9 cellular contexts compared by ENCODE assay signal in the genomic region with DNA sequence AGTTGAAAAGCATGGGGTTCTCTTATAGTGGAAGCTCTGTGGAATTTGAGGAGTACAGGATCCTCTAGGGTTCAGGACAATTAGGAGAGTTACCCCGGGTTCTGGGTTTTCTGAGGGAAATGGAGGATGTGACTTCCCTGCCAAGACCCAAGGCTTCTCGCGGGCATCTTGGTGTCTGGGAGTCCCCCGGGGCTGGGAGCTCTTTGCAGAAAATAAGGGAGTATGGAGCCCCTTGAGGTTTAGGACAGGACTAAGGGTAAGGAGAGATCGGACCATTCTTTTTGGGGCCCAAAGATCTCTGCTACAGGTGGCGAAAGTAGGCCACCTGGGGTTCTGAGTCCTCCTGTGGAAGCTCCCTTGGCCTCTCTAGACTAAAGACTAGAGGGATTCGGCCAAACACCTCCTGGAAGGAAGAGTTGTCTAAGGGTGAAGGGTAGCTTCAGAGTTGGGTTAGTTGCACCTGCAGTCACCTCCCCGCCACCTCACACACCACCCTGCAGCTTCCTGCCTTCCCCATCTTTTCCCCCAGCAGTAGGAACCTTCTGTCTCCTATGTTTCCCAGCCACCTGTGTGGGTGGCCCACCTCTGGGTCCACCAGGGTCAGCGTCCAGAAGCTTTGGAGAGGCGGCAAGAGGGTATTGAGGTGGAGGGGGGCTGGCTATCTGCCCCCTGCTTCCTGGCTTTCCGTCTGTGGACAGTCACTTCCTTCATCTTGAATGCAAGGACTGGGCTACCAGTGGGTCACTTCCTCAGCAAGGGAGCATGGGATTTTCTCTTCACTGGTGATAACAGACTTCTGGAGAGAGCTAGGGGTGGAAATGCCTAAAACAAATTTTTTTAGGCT. TPM values are rescaled to one million over a fixed set of nuclear protein-coding genes. Genes with fewer than 3 reads are reported as not detected.
DNase-seq lines count a peak whose midpoint lies in the region; ATAC-seq, FAIRE-seq and TF ChIP-seq lines count a peak whose summit lies in the region.
"Had no signal": no experiment of that assay in that cellular context is flagged by ENCODE, and none has a peak within 500 bp of the region (broad histone marks: within the 10 kb centered on the region; RNA-seq: fewer than 3 reads in every experiment).

No MANE protein-coding gene starts in this region.

- no peak for DNase-seq in GM12878 (ENCODE audit: low read depth, low spot score)
- no peak for DNase-seq in stimulated activated CD4-positive, alpha-beta T cell treated with anti-CD3 and anti-CD28 coated beads, Interleukin-1b, Interleukin-23, amount 100 ng/mL, for 48 hours

- no peak for FAIRE-seq in GM12878 (lab: Jason Lieb, UNC)

- peaks cover 3% of the 10 kb centered on the region; the same call in 1 of the 2 replicates for H3K4me1 ChIP-seq in HUES48 (ENCODE audit: control insufficient read depth, insufficient read depth, low read length)
- peaks cover 12% of the 10 kb centered on the region for H3K4me1 ChIP-seq in GM12878 (ENCODE audit: control insufficient read depth, insufficient read depth, low read length)
- peaks cover 69% of the 10 kb centered on the region for H3K4me1 ChIP-seq in mononuclear cell (ENCODE audit: insufficient read depth, low read length)

- SMC1A ChIA-PET in GM12878 (lab: Charles Lee; ENCODE audit: uncharacterized antibody, unreplicated experiment) = interaction anchor here (0.7 to 13.8 kb wide), 9 partner anchors 14 to 134 kb away, joined by 3 to 260 read pairs (median 4); a partner anchor contains a TSS

- peaks cover 51% of the 10 kb centered on the region for H3K79me2 ChIP-seq in GM12878 (ENCODE audit: control insufficient read depth, insufficient read depth, low read length)

- ATAC-seq in GM12878 (peak; percentile 8), GM18498 (IDR thresholded peaks at IDR 0.05; ENCODE audit: unreplicated experiment) (no peak), GM18520 (IDR thresholded peaks at IDR 0.05; ENCODE audit: unreplicated experiment) (no peak), HG03139 (IDR thresholded peaks at IDR 0.05; ENCODE audit: unreplicated experiment) (no peak)

- TF ChIP-seq POLR2A in GM12878 (IDR thresholded peaks at IDR 0.05; ENCODE audit: low read depth, low read length) = no peak

- TF ChIP-seq CTCF in 22Rv1 (IDR thresholded peaks at IDR 0.05) (no peak), GM12878 (IDR thresholded peaks at IDR 0.05 in 2 of 3, conservative IDR thresholded peaks at IDR 0.05 in 1 of 3; ENCODE audit: control insufficient read depth in 2 of 3, extremely low read depth in 1 of 3, insufficient read depth in 1 of 3, low read depth in 3 of 3, low read length in 3 of 3) (no peak)

- H2AFZ ChIP-seq in GM12878 (ENCODE audit: control insufficient read depth, low read depth, low read length) = peak overlapping the region; percentile 93; the same call in 1 of the 2 replicates

- CTCF ChIA-PET in GM12878 (lab: Yijun Ruan, JAX) = interaction anchor here (0.6 to 7.2 kb wide), 19 partner anchors 14 to 578 kb away, joined by 3 to 244 read pairs (median 6); a partner anchor contains a TSS

- POLR2A ChIA-PET in GM12878 (lab: Charles Lee) = interaction anchor here (0.5 to 3.1 kb wide), 14 partner anchors 9 to 325 kb away, joined by 3 to 21 read pairs (median 4); a partner anchor contains a TSS

- peak overlapping the region; percentile 80 for H3K27ac ChIP-seq in 22Rv1
- H3K27ac ChIP-seq in HUES48 (ENCODE audit: low read depth, low read length) = peak overlapping the region; percentile 85
- peak overlapping the region; percentile 87 for H3K27ac ChIP-seq in GM12878 (ENCODE audit: control insufficient read depth, insufficient read depth)
- H3K27ac ChIP-seq: epithelial cell of prostate had no signal

- TF ChIP-seq RAD21 in GM12878 (IDR thresholded peaks at IDR 0.05; ENCODE audit: insufficient read depth, low read depth, low read length) = no peak

- no peaks in the 10 kb centered on the region for H3K27me3 ChIP-seq in HUES48 (ENCODE audit: control insufficient read depth, insufficient read depth, low read length)
- no peaks in the 10 kb centered on the region for H3K27me3 ChIP-seq in GM12878 (replicated peaks in 1 of 2; ENCODE audit: control insufficient read depth in 2 of 2, insufficient read depth in 2 of 2, low read length in 1 of 2)
- H3K27me3 ChIP-seq in mononuclear cell (ENCODE audit: insufficient read depth, low read length) = no peaks in the 10 kb centered on the region

- peak overlapping the region; percentile 67 for H3K4me2 ChIP-seq in GM12878 (ENCODE audit: control insufficient read depth, insufficient read depth)

- TF ChIP-seq EP300 in GM12878 (IDR thresholded peaks at IDR 0.05; ENCODE audit: borderline replicate concordance in 1 of 2, control insufficient read depth in 1 of 2, low read depth in 2 of 2, low read length in 2 of 2) = no peak

- H3K36me3 ChIP-seq in HUES48 (ENCODE audit: control insufficient read depth, insufficient read depth, low read length) (0 out of 2 replicates have a peak, but pooled peaks cover 3% of the 10 kb centered on the region), GM12878 (ENCODE audit: control insufficient read depth in 2 of 2, insufficient read depth in 2 of 2, low read length in 1 of 2) (no peaks in the 10 kb centered on the region)

- no peaks in the 10 kb centered on the region for H4K20me1 ChIP-seq in GM12878 (ENCODE audit: control insufficient read depth, insufficient read depth)

- 5% methylated on average over 11 of the region's 11 CpGs for WGBS in GM12878 (ENCODE audit: insufficient coverage, insufficient replicate concordance, low lambda C conversion rate, missing lambda C conversion rate)

- peak overlapping the region; percentile 74 for H3K9ac ChIP-seq in HUES48 (ENCODE audit: low read depth, low read length)
- peak overlapping the region; percentile 99 for H3K9ac ChIP-seq in GM12878 (ENCODE audit: control insufficient read depth, insufficient read depth, low read length)

- intact Hi-C loops in GM12878 (cut with micrococcal nuclease; ENCODE audit: unreplicated experiment) = loop anchor here (1.0 to 2.0 kb wide), 3 partner anchors 18 to 77 kb away; no protein-coding TSS in a partner anchor

- RAD21 ChIA-PET in GM12878 (lab: Charles Lee; ENCODE audit: unreplicated experiment) = interaction anchor here (0.5 to 6.2 kb wide), 15 partner anchors 8 to 336 kb away, joined by 3 to 100 read pairs (median 4); a partner anchor contains a TSS

- BruUV-seq in GM12878 (replicated peaks; lab: Mats Ljungman, UMichigan) = TSS peak; percentile 66

- in situ Hi-C loops in GM12878 (cut with MboI) = no loop called here

- no peaks in the 10 kb centered on the region for H3K9me3 ChIP-seq in HUES48 (ENCODE audit: control insufficient read depth, insufficient read depth, low read length)
- no peaks in the 10 kb centered on the region for H3K9me3 ChIP-seq in GM12878 (replicated peaks; ENCODE audit: control insufficient read depth, insufficient read depth, low read length)
- no peaks in the 10 kb centered on the region for H3K9me3 ChIP-seq in mononuclear cell (ENCODE audit: low read depth, low read length)

- H3K4me3 ChIP-seq in HUES48 (ENCODE audit: low read depth, low read length) (peak overlapping the region; percentile 85), GM12878 (peak overlapping the region; percentile 84), mononuclear cell (ENCODE audit: low read length) (peak overlapping the region; percentile 92)

TF ChIP-seq in GM12878, 131 proteins besides CTCF, POLR2A, EP300 and RAD21:
- TF ChIP-seq SPI1 (IDR thresholded peaks at IDR 0.05; ENCODE audit: borderline replicate concordance, insufficient read depth, low read depth, low read length) (peak; percentile 38; the same call in 1 of the 2 replicates), IKZF2 (IDR thresholded peaks at IDR 0.05) (0 out of 4 replicates have a peak, but pooled peaks of 1 of the 2 experiments have one; percentile 16), ZZZ3 (IDR thresholded peaks at IDR 0.05; ENCODE audit: control insufficient read depth, insufficient read length, low read depth) (no peak)

RNA-seq across cellular contexts. Expression of a gene that starts 0.9 kb away (rescaled TPM):
- total RNA-seq in GM12878 (2013; cell fraction: nucleolus; rRNA removed) = 97.5 and 99.4 TPM in 2 replicates
- total RNA-seq in GM12878 (2014; rRNA removed) (32.3 and 34.9 TPM in 2 replicates), GM12878 (2014; rRNA removed; fragmentation: Illumina TruSeq; extraction: Trizol) (21.1 and 23.7 TPM in 2 replicates), GM12878 (2021) (33.5 and 40.4 TPM in 2 replicates), mononuclear cell (19.7 TPM)
- polyA plus RNA-seq in GM12878 (2011; ENCODE audit: low read depth) = 8.4 TPM
- polyA plus RNA-seq in GM12878 (2011; rRNA removed) (8.1 and 12.1 TPM in 2 replicates), GM12878 (2014; fragmentation: Illumina TruSeq; extraction: Trizol) (20.6 and 29.8 TPM in 2 replicates), GM12878 (2014; fragmentation: Nextera tagmentation; extraction: Ambion mirVana) (1 to 10 TPM; 2.9 to 5.0 TPM), GM12878 (2014; rRNA removed) (23.3 and 24.2 TPM in 2 replicates), GM12878 (2016; fragmentation: Nextera tagmentation; extraction: Ambion mirVana) (10 to 100 TPM; 31.2 to 32.2 TPM)
- 13.1 and 15.4 TPM in 2 replicates for polyA plus RNA-seq in GM12878 (2011; cell fraction: cytosol; rRNA removed)
- 26.8 and 55.4 TPM in 2 replicates for polyA plus RNA-seq in GM12878 (2011; cell fraction: nucleus; rRNA removed)
- 13.0 and 13.5 TPM in 2 replicates for polyA plus RNA-seq in GM12878 (2012)
- polyA minus RNA-seq in GM12878 (2011; rRNA and poly(A)+ RNA removed) = 17.8 and 24.2 TPM in 2 replicates
- polyA minus RNA-seq in GM12878 (2011; cell fraction: cytosol; rRNA and poly(A)+ RNA removed) = 4.1 and 5.8 TPM in 2 replicates
- 17.0 and 28.4 TPM in 2 replicates for polyA minus RNA-seq in GM12878 (2011; cell fraction: nucleus; rRNA and poly(A)+ RNA removed)

RNA-seq across cellular contexts. Expression of a gene that starts 53.0 kb away (rescaled TPM):
- 12.8 and 13.4 TPM in 2 replicates for total RNA-seq in GM12878 (2013; cell fraction: nucleolus; rRNA removed)
- total RNA-seq in GM12878 (2014; rRNA removed) (15.6 and 18.7 TPM in 2 replicates), GM12878 (2014; rRNA removed; fragmentation: Illumina TruSeq; extraction: Trizol) (18.6 and 19.1 TPM in 2 replicates), GM12878 (2021) (22.1 and 22.9 TPM in 2 replicates), mononuclear cell (15.0 TPM)
- 14.5 TPM for polyA plus RNA-seq in GM12878 (2011; ENCODE audit: low read depth)
- polyA plus RNA-seq in GM12878 (2011; rRNA removed) (32.6 and 34.7 TPM in 2 replicates), GM12878 (2014; fragmentation: Illumina TruSeq; extraction: Trizol) (29.0 and 31.2 TPM in 2 replicates), GM12878 (2014; fragmentation: Nextera tagmentation; extraction: Ambion mirVana) (10 to 100 TPM in 1 of 2 experiments, 1 to 10 TPM in 1; 7.7 to 10.8 TPM), GM12878 (2014; rRNA removed) (20.2 and 23.1 TPM in 2 replicates), GM12878 (2016; fragmentation: Nextera tagmentation; extraction: Ambion mirVana) (10 to 100 TPM; 26.8 to 28.9 TPM)
- 30.9 and 31.9 TPM in 2 replicates for polyA plus RNA-seq in GM12878 (2011; cell fraction: cytosol; rRNA removed)
- 17.2 and 19.3 TPM in 2 replicates for polyA plus RNA-seq in GM12878 (2011; cell fraction: nucleus; rRNA removed)
- polyA plus RNA-seq in GM12878 (2012) = 16.8 and 17.2 TPM in 2 replicates
- polyA minus RNA-seq in GM12878 (2011; rRNA and poly(A)+ RNA removed) = 17.8 and 22.2 TPM in 2 replicates
- polyA minus RNA-seq in GM12878 (2011; cell fraction: cytosol; rRNA and poly(A)+ RNA removed) = 7.8 and 8.5 TPM in 2 replicates
- polyA minus RNA-seq in GM12878 (2011; cell fraction: nucleus; rRNA and poly(A)+ RNA removed) = 3.4 and 4.6 TPM in 2 replicates
